Comparison of ENCODE assay signal across 1 cellular context in the genomic region with DNA sequence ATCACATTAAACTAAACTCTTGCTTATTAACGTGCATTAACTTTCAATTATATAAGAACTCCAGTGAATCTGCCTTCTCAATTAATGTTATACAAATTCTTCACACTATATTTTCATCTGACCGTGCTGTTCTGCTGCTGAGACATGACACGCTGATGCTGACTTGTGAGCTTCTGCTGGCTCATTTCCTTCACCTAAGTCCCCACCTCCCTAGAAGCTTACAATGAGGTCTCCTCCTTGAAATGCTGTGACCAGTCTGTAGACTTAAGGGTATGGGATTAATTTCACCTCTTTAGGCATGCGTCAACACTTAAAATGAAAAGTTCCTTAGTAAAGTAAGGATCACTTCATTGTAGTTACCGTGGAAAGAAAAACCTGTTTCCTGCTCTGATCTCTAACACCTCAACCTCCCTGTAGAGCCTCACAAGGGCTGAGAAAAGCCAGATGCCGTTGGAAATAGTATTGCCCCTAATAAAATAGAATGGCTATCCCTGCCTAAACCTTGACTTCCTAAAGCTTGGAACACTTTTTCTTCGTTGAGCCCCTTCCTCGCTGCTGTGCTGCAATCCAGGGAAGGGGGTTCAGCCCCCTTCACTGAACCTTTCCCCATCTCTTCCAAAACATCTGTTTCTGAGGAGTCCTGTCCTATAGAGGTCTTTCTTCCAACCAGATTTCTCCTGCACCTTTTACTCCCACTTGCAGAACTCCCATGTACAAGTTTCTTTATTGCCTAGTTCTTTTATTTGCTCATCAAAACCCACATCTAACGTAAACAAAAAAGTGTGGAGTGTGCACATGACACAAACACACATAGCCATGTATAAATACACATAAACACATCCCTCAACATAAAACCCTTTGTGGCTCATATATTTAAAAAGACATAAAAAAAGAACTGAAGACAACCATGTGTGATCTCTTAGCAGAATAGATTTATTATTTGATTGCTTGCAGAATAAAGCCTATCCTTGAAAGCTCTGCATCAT.
TF ChIP-seq lines count a peak whose summit lies in the region.

No MANE protein-coding gene starts in this region.

TF ChIP-seq in IMR-90, 13 proteins besides CTCF, POLR2A, EP300 and RAD21:
- TF ChIP-seq, protein P1, sequence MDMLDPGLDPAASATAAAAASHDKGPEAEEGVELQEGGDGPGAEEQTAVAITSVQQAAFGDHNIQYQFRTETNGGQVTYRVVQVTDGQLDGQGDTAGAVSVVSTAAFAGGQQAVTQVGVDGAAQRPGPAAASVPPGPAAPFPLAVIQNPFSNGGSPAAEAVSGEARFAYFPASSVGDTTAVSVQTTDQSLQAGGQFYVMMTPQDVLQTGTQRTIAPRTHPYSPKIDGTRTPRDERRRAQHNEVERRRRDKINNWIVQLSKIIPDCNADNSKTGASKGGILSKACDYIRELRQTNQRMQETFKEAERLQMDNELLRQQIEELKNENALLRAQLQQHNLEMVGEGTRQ (IDR thresholded peaks at IDR 0.05; ENCODE audit: low read depth, low read length): no peak
- TF ChIP-seq CHD1 (IDR thresholded peaks at IDR 0.05; ENCODE audit: low read depth, low read length) (no peak), MXI1 (IDR thresholded peaks at IDR 0.05; ENCODE audit: borderline replicate concordance, low read depth, low read length) (no peak), BHLHE40 (IDR thresholded peaks at IDR 0.05; ENCODE audit: low read depth, low read length) (no peak), CEBPB (IDR thresholded peaks at IDR 0.05; ENCODE audit: low read depth, low read length) (no peak), FOS (IDR thresholded peaks at IDR 0.05; ENCODE audit: low read depth, low read length) (no peak), MAZ (IDR thresholded peaks at IDR 0.05; ENCODE audit: borderline replicate concordance, low read depth, low read length) (no peak), MAFK (IDR thresholded peaks at IDR 0.05; ENCODE audit: low read depth, low read length) (no peak), NFE2L2 (IDR thresholded peaks at IDR 0.05; ENCODE audit: low read depth, low read length) (no peak)
TF ChIP-seq in IMR-90: peak in this region for 0.
